Comparison of ENCODE assay signal across 8 cellular contexts in the genomic region with DNA sequence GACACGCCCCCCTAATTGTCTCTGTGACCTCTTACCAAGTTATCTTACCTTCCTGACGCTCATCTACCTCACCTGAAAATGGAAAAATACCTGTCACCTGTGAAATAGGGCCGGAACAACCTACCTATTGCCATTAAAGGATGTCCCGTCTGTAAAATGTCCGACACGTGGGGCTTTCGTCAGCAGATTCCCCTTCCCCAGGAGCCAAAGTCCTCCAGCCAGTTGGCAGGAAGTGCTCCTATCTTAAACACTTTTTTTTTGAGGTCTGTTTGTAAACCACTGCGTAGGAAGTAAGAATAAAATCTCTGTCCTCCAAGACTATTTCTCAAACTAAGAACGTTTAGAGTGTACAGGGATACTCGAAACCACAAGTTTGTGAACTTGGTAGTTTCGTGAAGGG. TPM values are rescaled to one million over a fixed set of nuclear protein-coding genes. Genes with fewer than 3 reads are reported as not detected.
A peak's percentile ranks its signal among the peaks of the same experiment; 100 is the strongest.
DNase-seq lines count a peak whose midpoint lies in the region; ATAC-seq and TF ChIP-seq lines count a peak whose summit lies in the region.
"Not testable (repeated sequence)": the region's sequence is repeated elsewhere in the genome, so short reads cannot be mapped to it uniquely, and the experiment has no call there.

No MANE protein-coding gene starts in this region.

- peak overlapping the region; percentile 39; the same call in 1 of the 2 replicates for H3K4me3 ChIP-seq in GM12864 (ENCODE audit: low read depth, low read length)
- H3K4me3 ChIP-seq in NT2/D1 (ENCODE audit: insufficient read length, low read depth): peak overlapping the region; percentile 26
- H3K4me3 ChIP-seq in lower lobe of right lung: peak overlapping the region; percentile 38
- peak overlapping the region; percentile 28 for H3K4me3 ChIP-seq in skeletal muscle cell (ENCODE audit: low read depth, low read length)
- peak overlapping the region in 3 of 4 donors; percentile 24 to 38 (median 37) for H3K4me3 ChIP-seq in upper lobe of left lung

- not testable (repeated sequence) for TF ChIP-seq CTCF in GM12864 (IDR thresholded peaks at IDR 0.05; ENCODE audit: low read depth, low read length, missing control alignments); endothelial cell (IDR thresholded peaks at IDR 0.05; ENCODE audit: unreplicated experiment); lower lobe of right lung (IDR thresholded peaks at IDR 0.05); upper lobe of left lung (IDR thresholded peaks at IDR 0.05)

- TF ChIP-seq EP300 in upper lobe of left lung (IDR thresholded peaks at IDR 0.05): not testable (repeated sequence)

- peak overlapping the region; percentile 74 for H3K4me3 Mint-ChIP-seq in activated CD4-positive, alpha-beta T cell treated with anti-CD3 and anti-CD28 coated beads, Interleukin-2, amount 10 ng/mL, durations not matched to agents 7 days and 5 days
- H3K4me3 Mint-ChIP-seq in activated naive CD8-positive, alpha-beta T cell treated with anti-CD3 and anti-CD28 coated beads, Interleukin-2, amount 10 ng/mL, durations not matched to agents 7 days and 5 days: peak overlapping the region; percentile 80
- H3K4me3 Mint-ChIP-seq in endothelial cell (ENCODE audit: unreplicated experiment): peak overlapping the region; percentile 79

- CTCF ChIA-PET in activated CD4-positive, alpha-beta T cell treated with anti-CD3 and anti-CD28 coated beads, Interleukin-2, amount 10 ng/mL, durations not matched to agents 7 days and 5 days (lab: Charles Lee): not testable (repeated sequence)

- H3K27me3 Mint-ChIP-seq in activated CD4-positive, alpha-beta T cell treated with anti-CD3 and anti-CD28 coated beads, Interleukin-2, amount 10 ng/mL, durations not matched to agents 7 days and 5 days; activated naive CD8-positive, alpha-beta T cell treated with anti-CD3 and anti-CD28 coated beads, Interleukin-2, amount 10 ng/mL, durations not matched to agents 7 days and 5 days; endothelial cell (ENCODE audit: unreplicated experiment): not testable (repeated sequence)

- H3K27ac ChIP-seq in lower lobe of right lung: not testable (repeated sequence)
- H3K27ac ChIP-seq in upper lobe of left lung: peak overlapping the region in 1 of 4 donors; percentile 53

- not testable (repeated sequence) for H3K4me1 Mint-ChIP-seq in activated CD4-positive, alpha-beta T cell treated with anti-CD3 and anti-CD28 coated beads, Interleukin-2, amount 10 ng/mL, durations not matched to agents 7 days and 5 days; activated naive CD8-positive, alpha-beta T cell treated with anti-CD3 and anti-CD28 coated beads, Interleukin-2, amount 10 ng/mL, durations not matched to agents 7 days and 5 days; endothelial cell (ENCODE audit: unreplicated experiment)

- H3K27me3 ChIP-seq in NT2/D1 (ENCODE audit: insufficient read depth, insufficient read length); lower lobe of right lung (ENCODE audit: low read depth); upper lobe of left lung: not testable (repeated sequence)

- not testable (repeated sequence) for TF ChIP-seq POLR2A in upper lobe of left lung (IDR thresholded peaks at IDR 0.05)

- H3K36me3 ChIP-seq in NT2/D1 (ENCODE audit: insufficient read depth, insufficient read length, low read length); lower lobe of right lung; upper lobe of left lung: not testable (repeated sequence)

- H3K4me1 ChIP-seq in NT2/D1 (ENCODE audit: insufficient read depth, insufficient read length); lower lobe of right lung; upper lobe of left lung: not testable (repeated sequence)

- POLR2A ChIA-PET in activated CD4-positive, alpha-beta T cell treated with anti-CD3 and anti-CD28 coated beads, Interleukin-2, amount 10 ng/mL, durations not matched to agents 7 days and 5 days (lab: Charles Lee); activated naive CD8-positive, alpha-beta T cell treated with anti-CD3 and anti-CD28 coated beads, Interleukin-2, amount 10 ng/mL, durations not matched to agents 7 days and 5 days (lab: Charles Lee): not testable (repeated sequence)

- not testable (repeated sequence) for H3K36me3 Mint-ChIP-seq in activated CD4-positive, alpha-beta T cell treated with anti-CD3 and anti-CD28 coated beads, Interleukin-2, amount 10 ng/mL, durations not matched to agents 7 days and 5 days (ENCODE audit: low read depth); activated naive CD8-positive, alpha-beta T cell treated with anti-CD3 and anti-CD28 coated beads, Interleukin-2, amount 10 ng/mL, durations not matched to agents 7 days and 5 days; endothelial cell (ENCODE audit: low read depth, unreplicated experiment)

- not testable (repeated sequence) for ATAC-seq in activated naive CD8-positive, alpha-beta T cell treated with anti-CD3 and anti-CD28 coated beads, Interleukin-2, amount 10 ng/mL, durations not matched to agents 7 days and 5 days (ENCODE audit: low read depth); lower lobe of right lung; upper lobe of left lung (ENCODE audit: low FRiP score in 2 of 2)

- not testable (repeated sequence) for DNase-seq in GM12864 (ENCODE audit: low read depth); NT2/D1 (ENCODE audit: low read depth, low spot score); activated CD4-positive, alpha-beta T cell treated with anti-CD3 and anti-CD28 coated beads, Interleukin-2, amount 10 ng/mL, durations not matched to agents 7 days and 5 days; activated naive CD8-positive, alpha-beta T cell treated with anti-CD3 and anti-CD28 coated beads, Interleukin-2, amount 10 ng/mL, durations not matched to agents 7 days and 5 days; endothelial cell (ENCODE audit: low spot score); lower lobe of right lung; skeletal muscle cell (ENCODE audit: low read depth)
- peak in 1 of 2 donors; percentile 67 for DNase-seq in upper lobe of left lung

- not testable (repeated sequence) for H3K9me3 ChIP-seq in NT2/D1 (ENCODE audit: insufficient read depth, low read length); lower lobe of right lung; upper lobe of left lung

- peak overlapping the region; percentile 80 for H3K27ac Mint-ChIP-seq in activated CD4-positive, alpha-beta T cell treated with anti-CD3 and anti-CD28 coated beads, Interleukin-2, amount 10 ng/mL, durations not matched to agents 7 days and 5 days
- H3K27ac Mint-ChIP-seq in activated naive CD8-positive, alpha-beta T cell treated with anti-CD3 and anti-CD28 coated beads, Interleukin-2, amount 10 ng/mL, durations not matched to agents 7 days and 5 days: peak overlapping the region; percentile 73
- not testable (repeated sequence) for H3K27ac Mint-ChIP-seq in endothelial cell (ENCODE audit: unreplicated experiment)

- not testable (repeated sequence) for H3K9ac ChIP-seq in NT2/D1 (ENCODE audit: insufficient read length, low read depth)

- intact Hi-C loops in lower lobe of right lung (cut with DNase I): not testable (repeated sequence)

- H3K9me3 Mint-ChIP-seq in activated CD4-positive, alpha-beta T cell treated with anti-CD3 and anti-CD28 coated beads, Interleukin-2, amount 10 ng/mL, durations not matched to agents 7 days and 5 days; activated naive CD8-positive, alpha-beta T cell treated with anti-CD3 and anti-CD28 coated beads, Interleukin-2, amount 10 ng/mL, durations not matched to agents 7 days and 5 days; endothelial cell (ENCODE audit: unreplicated experiment): not testable (repeated sequence)

- 0 to 3% methylated on average over 5 of the region's 11 CpGs for WGBS in upper lobe of left lung, 2 donors

RNA-seq across cellular contexts. Expression of a gene that starts 0.7 kb away (rescaled TPM):
- total RNA-seq in activated CD4-positive, alpha-beta T cell treated with anti-CD3 and anti-CD28 coated beads, Interleukin-2, amount 10 ng/mL, durations not matched to agents 7 days and 5 days: 10 to 100 TPM; 36.9 to 40.8 TPM
- total RNA-seq in activated naive CD8-positive, alpha-beta T cell treated with anti-CD3 and anti-CD28 coated beads, Interleukin-2, amount 10 ng/mL, durations not matched to agents 7 days and 5 days: 10 to 100 TPM; 41.1 to 43.8 TPM
- total RNA-seq in endothelial cell (ENCODE audit: unreplicated experiment) (38.9 TPM), lower lobe of right lung (41.3 TPM), upper lobe of left lung (10 to 100 TPM; 27.0 to 65.6 (median 37.1) TPM)
